1 cellular context compared by ENCODE assay signal in the genomic region with DNA sequence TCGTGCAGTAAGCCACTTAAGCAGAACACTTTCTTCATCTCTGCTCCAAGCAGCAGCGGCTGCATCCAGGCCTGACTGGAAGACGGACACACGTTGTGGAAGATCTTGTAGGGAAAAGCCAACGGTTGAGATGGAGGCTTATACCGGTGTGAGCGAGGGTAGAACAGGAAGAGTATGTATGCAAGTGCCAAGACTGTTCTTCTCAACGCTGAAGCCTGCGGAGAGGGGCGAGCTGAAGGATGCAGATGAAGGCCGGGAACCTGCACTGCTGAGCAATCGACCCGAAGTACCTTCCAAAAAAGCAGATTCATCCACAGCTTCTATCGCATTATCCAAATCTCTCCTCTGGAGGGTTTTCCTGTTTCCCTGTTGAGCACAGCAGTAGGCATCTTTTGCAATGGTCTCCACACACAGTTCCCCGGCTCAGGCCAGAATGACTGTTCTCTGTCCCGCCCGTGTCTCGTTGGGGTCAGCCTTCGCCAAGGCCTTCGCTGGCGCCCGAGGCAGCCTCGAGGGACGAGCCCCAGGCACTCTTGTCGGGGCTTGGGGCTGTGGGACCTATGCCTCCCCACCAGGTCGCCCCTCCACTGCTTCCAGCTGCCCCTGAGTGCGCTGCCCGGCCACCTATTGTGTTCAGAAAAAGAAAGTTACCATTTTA.
TF ChIP-seq lines count a peak whose summit lies in the region.

No MANE protein-coding gene starts in this region.

TF ChIP-seq in K562, 482 proteins besides CTCF, POLR2A, EP300 and RAD21:
- 0 out of 2 replicates have a peak, but pooled peaks have one; percentile 74 for TF ChIP-seq EZH2 (IDR thresholded peaks at IDR 0.05; ENCODE audit: borderline replicate concordance, low read depth, low read length)
- TF ChIP-seq ZFP36 (IDR thresholded peaks at IDR 0.05; ENCODE audit: low read depth, low read length, partially characterized antibody) = peak; percentile 24
- peak; percentile 58 for TF ChIP-seq RNF2 (IDR thresholded peaks at IDR 0.05)
- TF ChIP-seq CBX2 (IDR thresholded peaks at IDR 0.05; ENCODE audit: insufficient read depth, low read length, poor library complexity, severe bottlenecking) = no peak
TF ChIP-seq in K562: peak in this region for 3.
